ENCODE assay signal across 8 cellular contexts in the genomic region with DNA sequence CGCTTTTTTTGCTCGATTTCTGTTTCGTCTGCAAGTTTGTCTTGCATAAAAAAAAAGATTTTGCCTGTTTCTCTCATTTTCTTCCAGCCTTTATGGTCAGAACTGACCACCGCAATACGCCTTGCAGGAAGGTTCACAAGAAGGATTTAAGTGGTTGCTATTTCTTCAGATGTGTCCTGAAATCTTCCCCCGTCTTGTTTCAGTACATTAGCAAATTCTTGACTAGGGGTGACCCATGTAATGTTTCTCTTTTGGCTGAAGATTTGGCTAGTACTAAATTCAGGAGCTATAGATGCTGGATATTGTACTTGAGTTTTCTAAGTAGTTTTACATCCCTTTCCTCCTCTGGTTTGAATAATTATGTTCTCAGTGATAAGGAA. TPM values are rescaled to one million over a fixed set of nuclear protein-coding genes. Genes with fewer than 3 reads are reported as not detected.
A peak's percentile ranks its signal among the peaks of the same experiment; 100 is the strongest.
DNase-seq lines count a peak whose midpoint lies in the region; ATAC-seq, FAIRE-seq and TF ChIP-seq lines count a peak whose summit lies in the region.

No MANE protein-coding gene starts in this region.

- H3K18ac ChIP-seq in IMR-90 (ENCODE audit: low read depth, low read length): no peak overlapping the region

- H3K4me3 ChIP-seq in A549 (peak overlapping the region; percentile 69), IMR-90 (ENCODE audit: insufficient read depth, low read depth, low read length) (peak overlapping the region; percentile 67; the same call in 1 of the 2 replicates), bronchial epithelial cell (ENCODE audit: low read depth, low read length) (peak overlapping the region; percentile 75)

- no peak for ATAC-seq in A549
- no peak for ATAC-seq in IMR-90 (ENCODE audit: low read depth)
- ATAC-seq in HG03439 (IDR thresholded peaks at IDR 0.05; ENCODE audit: unreplicated experiment): no peak
- ATAC-seq in HG03135 (IDR thresholded peaks at IDR 0.05; ENCODE audit: unreplicated experiment): no peak
- ATAC-seq in HG03565 (IDR thresholded peaks at IDR 0.05; ENCODE audit: unreplicated experiment): no peak

- no peak overlapping the region for H2BK120ac ChIP-seq in IMR-90 (ENCODE audit: low read depth, low read length)

- no peaks in the 10 kb centered on the region for H3K9me3 Mint-ChIP-seq in mesothelial cell of epicardium

- peak overlapping the region; percentile 75 for H3K4me3 Mint-ChIP-seq in mesothelial cell of epicardium

- no peak overlapping the region for H2BK5ac ChIP-seq in IMR-90 (ENCODE audit: low read depth, low read length, poor library complexity, severe bottlenecking)

- H3K27me3 ChIP-seq in IMR-90 (ENCODE audit: control insufficient read depth, insufficient read depth, low read length) (no peaks in the 10 kb centered on the region), bronchial epithelial cell (ENCODE audit: control insufficient read depth, insufficient read depth, low read length) (no peaks in the 10 kb centered on the region)

- H3K79me1 ChIP-seq in IMR-90 (ENCODE audit: low read depth in 1 of 2, low read length in 2 of 2): peaks cover 3 to 13% of the 10 kb centered on the region in 2 experiments; a peak in 2 of 4 replicates

- no peaks in the 10 kb centered on the region for H3K36me3 Mint-ChIP-seq in mesothelial cell of epicardium

- intact Hi-C loops in IMR-90 (cut with micrococcal nuclease): loop anchor here (5.0 to 10.0 kb wide), 2 partner anchors 179 to 533 kb away; partner anchors contain the start of genes PIGN and RELCH

- H3K36me3 ChIP-seq in IMR-90 (ENCODE audit: control insufficient read depth, insufficient read depth, low read length) (no peaks in the 10 kb centered on the region), bronchial epithelial cell (ENCODE audit: control insufficient read depth, insufficient read depth, low read length) (no peaks in the 10 kb centered on the region)

- WGBS in A549 (ENCODE audit: missing lambda C conversion rate): 14% methylated on average over 6 of the region's 6 CpGs
- whole genome bisulfite sequencing in IMR-90 (ENCODE audit: extremely low coverage in 2 of 2, insufficient read length in 1 of 2), 2 experiments: 33% methylated on average over 3 of the region's 6 CpGs; no CpG with 5 or more reads in 1 of the 2 experiments

- H3K9me1 ChIP-seq in IMR-90 (ENCODE audit: insufficient read depth, low read length): no peaks in the 10 kb centered on the region

- no peak overlapping the region for H3K4ac ChIP-seq in IMR-90 (ENCODE audit: low read depth, low read length)

- H3K4me1 ChIP-seq in A549 (peaks cover 48% of the 10 kb centered on the region), IMR-90 (ENCODE audit: control insufficient read depth, insufficient read depth, low read length) (peaks cover 5% of the 10 kb centered on the region)

- peak overlapping the region; percentile 20; the same call in 1 of the 2 replicates for H3K14ac ChIP-seq in IMR-90 (replicated peaks; ENCODE audit: low read depth, low read length)

- no peak for TF ChIP-seq EP300 in A549 (IDR thresholded peaks at IDR 0.05)

- no peak overlapping the region for H4K5ac ChIP-seq in IMR-90 (ENCODE audit: low read depth, low read length)

- H3K4me2 ChIP-seq in A549 (peak overlapping the region; percentile 92), IMR-90 (ENCODE audit: low read depth, low read length) (peak overlapping the region; percentile 95)

- BruUV-seq in IMR-90 (replicated peaks; lab: Mats Ljungman, UMichigan): no TSS peak

- H4K8ac ChIP-seq in IMR-90 (ENCODE audit: low read depth in 2 of 2, low read length in 2 of 2): no peak overlapping the region

- dilution Hi-C loops in IMR-90 (cut with HindIII; ENCODE audit: low sequenced_read_pairs, unreplicated experiment): no loop called here

- in situ Hi-C loops in IMR-90 (cut with MboI; ENCODE audit: low sequenced_read_pairs): loop anchor here (25.0 kb wide), 1 partner anchor 531 kb away; the partner anchor contains the start of genes PIGN and RELCH

- peaks cover 62% of the 10 kb centered on the region for H3K4me1 Mint-ChIP-seq in mesothelial cell of epicardium

- FAIRE-seq in A549 (lab: Jason Lieb, UNC) (no peak), bronchial epithelial cell (lab: Jason Lieb, UNC) (no peak)

- H2BK20ac ChIP-seq in IMR-90 (ENCODE audit: low read depth, low read length): no peak overlapping the region

- H4K20me1 ChIP-seq in IMR-90 (ENCODE audit: insufficient read depth, low read length): peaks cover 8% of the 10 kb centered on the region; the same call in 1 of the 2 replicates

- no peak overlapping the region for H2BK15ac ChIP-seq in IMR-90 (ENCODE audit: low read depth, low read length)

- no peaks in the 10 kb centered on the region for H3K9me3 ChIP-seq in A549
- no peaks in the 10 kb centered on the region for H3K9me3 ChIP-seq in IMR-90 (ENCODE audit: control insufficient read depth, insufficient read depth, low read length)

- H2AK5ac ChIP-seq in IMR-90 (ENCODE audit: low read depth, low read length): no peak overlapping the region

- TF ChIP-seq POLR2A in A549 (IDR thresholded peaks at IDR 0.05; ENCODE audit: low read length): no peak
- TF ChIP-seq POLR2A in IMR-90 (IDR thresholded peaks at IDR 0.05; ENCODE audit: low read depth, low read length): no peak

- CTCF ChIA-PET in A549 (lab: Yijun Ruan, JAX) (interaction anchor here (0.6 to 5.6 kb wide), 4 partner anchors 50 to 719 kb away, joined by 3 to 48 read pairs (median 4); no protein-coding TSS in a partner anchor), IMR-90 (lab: Yijun Ruan, JAX) (interaction anchor here (1.7 to 2.5 kb wide), 2 partner anchors 132 to 265 kb away, joined by 6 to 10 read pairs; no protein-coding TSS in a partner anchor)

- POLR2A ChIA-PET in A549 (lab: Yijun Ruan, JAX): interaction anchor here (0.9 kb wide), 1 partner anchor 94 kb away, joined by 3 read pairs; no protein-coding TSS in a partner anchor
- POLR2A ChIA-PET in IMR-90 (lab: Charles Lee; ENCODE audit: unreplicated experiment): no interaction called here

- TF ChIP-seq RAD21 in A549 (conservative IDR thresholded peaks at IDR 0.05 in 1 of 2, IDR thresholded peaks at IDR 0.05 in 1 of 2): no peak
- TF ChIP-seq RAD21 in IMR-90 (IDR thresholded peaks at IDR 0.05; ENCODE audit: low read length): no peak

- DNase-seq in A549 (ENCODE audit: low read depth in 1 of 2, low spot score in 1 of 2) (peak in 1 of 2 experiments; percentile 1), IMR-90 (peak; percentile 26), bronchial epithelial cell (ENCODE audit: low read depth) (no peak), mesothelial cell of epicardium (ENCODE audit: low spot score in 2 of 2, unreplicated experiment in 2 of 2) (no peak), NCI-H748 treated with DMSO at 0.1 percent for 48 hours (lab: John Stamatoyannopoulos, UW) (no peak)

- TF ChIP-seq CTCF in A549 (IDR thresholded peaks at IDR 0.05) (no peak), IMR-90 (conservative IDR thresholded peaks at IDR 0.05; ENCODE audit: low read depth, low read length) (no peak), bronchial epithelial cell (IDR thresholded peaks at IDR 0.05; ENCODE audit: insufficient read depth, low read length, severe bottlenecking) (no peak), mesothelial cell of epicardium (IDR thresholded peaks at IDR 0.05; ENCODE audit: unreplicated experiment) (no peak)

- H3K9ac ChIP-seq in IMR-90 (ENCODE audit: low read depth, low read length): peak overlapping the region; percentile 33; the same call in 1 of the 2 replicates

- H2AFZ ChIP-seq in IMR-90 (replicated peaks; ENCODE audit: low read length, poor library complexity): no peak overlapping the region

- peak overlapping the region; percentile 22; the same call in 1 of the 2 replicates for H3K23ac ChIP-seq in IMR-90 (ENCODE audit: low read depth, low read length)

- no peaks in the 10 kb centered on the region for H3K27me3 Mint-ChIP-seq in mesothelial cell of epicardium (ENCODE audit: low read depth)

- no peak overlapping the region for H4K91ac ChIP-seq in IMR-90 (ENCODE audit: insufficient read depth, low read depth, low read length)

- H3K56ac ChIP-seq in IMR-90 (ENCODE audit: extremely low read depth, insufficient read depth, low read length): no peak overlapping the region; the same call in 1 of the 2 replicates

- H2AK9ac ChIP-seq in IMR-90 (replicated peaks; ENCODE audit: low read depth, low read length, poor library complexity): no peak overlapping the region

- H3K27ac ChIP-seq in A549: peak overlapping the region; percentile 85 to 93; a peak in 4 of 6 replicates
- H3K27ac ChIP-seq in IMR-90 (ENCODE audit: insufficient read depth, low read length): no peak overlapping the region

- peak overlapping the region; percentile 75 for H3K27ac Mint-ChIP-seq in mesothelial cell of epicardium

TF ChIP-seq in A549, 52 proteins besides CTCF, POLR2A, EP300 and RAD21:
- TF ChIP-seq FOXS1 (CRISPR knock-in tag; IDR thresholded peaks at IDR 0.05) (no peak), JUN (IDR thresholded peaks at IDR 0.05) (no peak), KDM1A (IDR thresholded peaks at IDR 0.05; ENCODE audit: low read depth) (no peak), RFX5 (IDR thresholded peaks at IDR 0.05) (no peak), CEBPB (IDR thresholded peaks at IDR 0.05) (no peak), HDAC2 (IDR thresholded peaks at IDR 0.05) (no peak)

TF ChIP-seq in IMR-90, 13 proteins besides CTCF, POLR2A, EP300 and RAD21 (continues in another document):
- TF ChIP-seq USF2 (IDR thresholded peaks at IDR 0.05; ENCODE audit: low read depth, low read length) (no peak), BHLHE40 (IDR thresholded peaks at IDR 0.05; ENCODE audit: low read depth, low read length) (no peak), MAFK (IDR thresholded peaks at IDR 0.05; ENCODE audit: low read depth, low read length) (no peak), MAZ (IDR thresholded peaks at IDR 0.05; ENCODE audit: borderline replicate concordance, low read depth, low read length) (no peak), MXI1 (IDR thresholded peaks at IDR 0.05; ENCODE audit: borderline replicate concordance, low read depth, low read length) (no peak)

RNA-seq across cellular contexts. Expression of gene PHLPP1, which starts 2.5 kb away (rescaled TPM):
- polyA plus RNA-seq in A549 (2011; rRNA removed) (12.1 and 12.8 TPM in 2 replicates), A549 (2017; fragmentation: RNase III; extraction: RNeasy Plus Mini Kit Qiagen cat#74134 plus additional on column Dnase treatment) (5.9 to 6.5 TPM (median 6.0 TPM) in 3 replicates), IMR-90 (2012; rRNA removed) (3.3 and 4.2 TPM in 2 replicates)
- 5.4 and 7.2 TPM in 2 replicates for polyA plus RNA-seq in A549 (2012; cell fraction: cytosol; rRNA removed)
- 9.7 and 11.2 TPM in 2 replicates for polyA plus RNA-seq in A549 (2012; cell fraction: nucleus; rRNA removed)
- 19.7 and 30.0 TPM in 2 replicates for polyA minus RNA-seq in A549 (2011; rRNA and poly(A)+ RNA removed)
- total RNA-seq in IMR-90 (2012; rRNA removed) (3.6 TPM in 2 replicates), bronchial epithelial cell (3.4 and 5.6 TPM in 2 replicates), mesothelial cell of epicardium (20.4 to 21.2 TPM (median 21.2 TPM) in 3 replicates)
- 2.4 and 2.7 TPM in 2 replicates for polyA plus RNA-seq in IMR-90 (2012; cell fraction: cytosol; rRNA removed)
- polyA plus RNA-seq in IMR-90 (2012; cell fraction: nucleus; rRNA removed; ENCODE audit: low replicate concordance): 4.7 and 4.8 TPM in 2 replicates
